10 cellular contexts compared by ENCODE assay signal in genomic region chr2:233974530-233975071, GRCh38.
DNase-seq lines count a peak whose midpoint lies in the region; ATAC-seq and TF ChIP-seq lines count a peak whose summit lies in the region.
"Had no signal": no experiment of that assay in that cellular context is flagged by ENCODE, and none has a peak within 500 bp of the region (broad histone marks: within the 10 kb centered on the region; RNA-seq: fewer than 3 reads in every experiment).

No MANE protein-coding gene starts in this region.

- H3K9me3 Mint-ChIP-seq in effector memory CD8-positive, alpha-beta T cell, result no peaks in the 10 kb centered on the region

- H3K27ac ChIP-seq in MM.1S (ENCODE audit: low read length), result no peak overlapping the region
- H3K27ac ChIP-seq: 22Rv1 had no signal

- H3K4me1 Mint-ChIP-seq in effector memory CD8-positive, alpha-beta T cell (ENCODE audit: low read depth in 2 of 2), result peaks cover 25 to 32% of the 10 kb centered on the region in 2 donors
- H3K4me1 Mint-ChIP-seq: naive B cell had no signal

- H3K4me3 ChIP-seq in NT2/D1 (ENCODE audit: insufficient read length, low read depth) (no peak overlapping the region), MM.1S (ENCODE audit: low read length) (no peak overlapping the region)

- H3K27me3 ChIP-seq in NT2/D1 (ENCODE audit: insufficient read depth, insufficient read length), result no peaks in the 10 kb centered on the region
- no peaks in the 10 kb centered on the region for H3K27me3 ChIP-seq in MM.1S (replicated peaks; ENCODE audit: insufficient read depth, low read length)

- H3K4me2 ChIP-seq in MM.1S (ENCODE audit: low read depth, low read length), result no peak overlapping the region

- ATAC-seq in effector memory CD8-positive, alpha-beta T cell (replicated peaks), result no peak
- ATAC-seq in GM19467 (IDR thresholded peaks at IDR 0.05; ENCODE audit: unreplicated experiment), result no peak
- ATAC-seq in GM19324 (IDR thresholded peaks at IDR 0.05; ENCODE audit: low FRiP score, unreplicated experiment), result no peak

- H3K9me3 ChIP-seq in NT2/D1 (ENCODE audit: insufficient read depth, low read length), result peaks cover 16% of the 10 kb centered on the region; the same call in 1 of the 2 replicates
- H3K9me3 ChIP-seq in MM.1S (replicated peaks; ENCODE audit: insufficient read depth, low read length), result no peaks in the 10 kb centered on the region

- H3K4me1 ChIP-seq in NT2/D1 (ENCODE audit: insufficient read depth, insufficient read length) (peaks cover 5% of the 10 kb centered on the region), MM.1S (ENCODE audit: low read length) (peaks cover 6% of the 10 kb centered on the region; the same call in 1 of the 2 replicates)

- no peaks in the 10 kb centered on the region for H3K36me3 Mint-ChIP-seq in effector memory CD8-positive, alpha-beta T cell (ENCODE audit: insufficient read depth)
- H3K36me3 Mint-ChIP-seq: naive B cell had no signal

- no peak overlapping the region for H2AFZ ChIP-seq in MM.1S (ENCODE audit: low read length)

- H3K9ac ChIP-seq in NT2/D1 (ENCODE audit: insufficient read length, low read depth), result no peak overlapping the region
- H3K9ac ChIP-seq in MM.1S (ENCODE audit: low read length), result no peak overlapping the region

- H4K20me1 ChIP-seq in MM.1S (ENCODE audit: insufficient read depth, low read length), result no peaks in the 10 kb centered on the region

- H3K27me3 Mint-ChIP-seq in effector memory CD8-positive, alpha-beta T cell, result peaks cover 6 to 20% of the 10 kb centered on the region in 2 donors

- DNase-seq in DMS153 (lab: John Stamatoyannopoulos, UW), result peak; percentile 25
- no peak for DNase-seq in DMS153 treated with DMSO at 0.1 percent for 48 hours (lab: John Stamatoyannopoulos, UW; ENCODE audit: unreplicated experiment)
- peak; percentile 50 for DNase-seq in NT2/D1 (ENCODE audit: low read depth, low spot score)
- DNase-seq in effector memory CD8-positive, alpha-beta T cell, result no peak
- peak; percentile 4 for DNase-seq in putamen (ENCODE audit: low spot score)
- DNase-seq in MM.1S, result no peak
- DNase-seq: naive B cell had no signal

- H3K27ac Mint-ChIP-seq in effector memory CD8-positive, alpha-beta T cell, result peak overlapping the region; percentile 61
- H3K27ac Mint-ChIP-seq: naive B cell had no signal

- H3K36me3 ChIP-seq in NT2/D1 (ENCODE audit: insufficient read depth, insufficient read length, low read length) (no peaks in the 10 kb centered on the region), MM.1S (replicated peaks; ENCODE audit: insufficient read depth, low read length) (peaks cover 3% of the 10 kb centered on the region)

- no peaks in the 10 kb centered on the region for H3K9me2 ChIP-seq in MM.1S (replicated peaks; ENCODE audit: insufficient read depth, low read length)

- H3K79me2 ChIP-seq in MM.1S (ENCODE audit: low read length), result peaks cover 61% of the 10 kb centered on the region

- no peak overlapping the region for H3K4me3 Mint-ChIP-seq in effector memory CD8-positive, alpha-beta T cell
- H3K4me3 Mint-ChIP-seq: naive B cell had no signal

- no peaks in the 10 kb centered on the region for H3F3A ChIP-seq in MM.1S (ENCODE audit: insufficient read depth, low read length)

- TF ChIP-seq CTCF in MM.1S (IDR thresholded peaks at IDR 0.05; ENCODE audit: low read length), result no peak

Comparison
In these comparisons a context has a peak if more than half of its experiments do, and no peak if none do; other contexts are left out.
1. DNase-seq: peak in DMS153 (single experiment), NT2/D1 (single experiment) and putamen (single experiment); none in DMS153 treated with DMSO at 0.1 percent for 48 hours (single experiment), effector memory CD8-positive, alpha-beta T cell (0 of 3) and MM.1S (single experiment).